12 cellular contexts compared by ENCODE assay signal in genomic region chr15:65182538-65182937, GRCh38. TPM values are rescaled to one million over a fixed set of nuclear protein-coding genes. Genes with fewer than 3 reads are reported as not detected.
DNase-seq lines count a peak whose midpoint lies in the region; ATAC-seq and TF ChIP-seq lines count a peak whose summit lies in the region.
"Had no signal": no experiment of that assay in that cellular context is flagged by ENCODE, and none has a peak within 500 bp of the region (broad histone marks: within the 10 kb centered on the region; RNA-seq: fewer than 3 reads in every experiment).

No MANE protein-coding gene starts in this region.

- 79% methylated on average over 4 of the region's 4 CpGs for WGBS in esophagus muscularis mucosa

- H3K4me1 Mint-ChIP-seq in activated CD8-positive, alpha-beta memory T cell treated with anti-CD3 and anti-CD28 coated beads, Interleukin-2, amount 10 ng/mL, durations not matched to agents 7 days and 5 days, result peaks cover 25% of the 10 kb centered on the region
- peaks cover 12% of the 10 kb centered on the region for H3K4me1 Mint-ChIP-seq in stimulated activated effector memory CD8-positive, alpha-beta T cell treated with anti-CD3 and anti-CD28 coated beads, Interleukin-12 subunit alpha, Interleukin-12 subunit beta, amount 100 ng/mL, for 72 hours

- TF ChIP-seq EP300 in esophagus muscularis mucosa (IDR thresholded peaks at IDR 0.05), result no peak

- peaks cover 5% of the 10 kb centered on the region; the same call in 1 of the 2 replicates for H3F3A ChIP-seq in PC-9 (ENCODE audit: insufficient read depth, low read depth)

- no peaks in the 10 kb centered on the region for H3K27me3 Mint-ChIP-seq in activated CD8-positive, alpha-beta memory T cell treated with anti-CD3 and anti-CD28 coated beads, Interleukin-2, amount 10 ng/mL, durations not matched to agents 7 days and 5 days

- no peaks in the 10 kb centered on the region for H3K9me3 Mint-ChIP-seq in activated CD8-positive, alpha-beta memory T cell treated with anti-CD3 and anti-CD28 coated beads, Interleukin-2, amount 10 ng/mL, durations not matched to agents 7 days and 5 days (ENCODE audit: low read depth)
- H3K9me3 Mint-ChIP-seq in stimulated activated effector memory CD8-positive, alpha-beta T cell treated with anti-CD3 and anti-CD28 coated beads, Interleukin-12 subunit alpha, Interleukin-12 subunit beta, amount 100 ng/mL, for 72 hours, result no peaks in the 10 kb centered on the region

- no peak for ATAC-seq in activated CD8-positive, alpha-beta memory T cell treated with anti-CD3 and anti-CD28 coated beads, Interleukin-2, amount 10 ng/mL, durations not matched to agents 7 days and 5 days
- no peak for ATAC-seq in stimulated activated effector memory CD8-positive, alpha-beta T cell treated with anti-CD3 and anti-CD28 coated beads, Interleukin-12 subunit alpha, Interleukin-12 subunit beta, amount 100 ng/mL, for 72 hours
- ATAC-seq in GM19395 (IDR thresholded peaks at IDR 0.05; ENCODE audit: unreplicated experiment), result no peak

- no TSS peak for BruUV-seq in PC-9 (replicated peaks; lab: Mats Ljungman, UMichigan)

- TF ChIP-seq CTCF in PC-9 (conservative IDR thresholded peaks at IDR 0.05) (no peak), esophagus muscularis mucosa (IDR thresholded peaks at IDR 0.05) (no peak)

- H3K36me3 Mint-ChIP-seq in activated CD8-positive, alpha-beta memory T cell treated with anti-CD3 and anti-CD28 coated beads, Interleukin-2, amount 10 ng/mL, durations not matched to agents 7 days and 5 days, result peaks cover 9% of the 10 kb centered on the region
- peaks cover 74% of the 10 kb centered on the region for H3K36me3 Mint-ChIP-seq in stimulated activated effector memory CD8-positive, alpha-beta T cell treated with anti-CD3 and anti-CD28 coated beads, Interleukin-12 subunit alpha, Interleukin-12 subunit beta, amount 100 ng/mL, for 72 hours

- H3K36me3 ChIP-seq in PC-9 (ENCODE audit: low read depth), result peaks cover 6% of the 10 kb centered on the region; the same call in 1 of the 2 replicates
- peaks cover 9 to 25% (median 17%) of the 10 kb centered on the region in 4 donors for H3K36me3 ChIP-seq in esophagus muscularis mucosa

- peak overlapping the region; percentile 26; the same call in 1 of the 2 replicates for H3K4me2 ChIP-seq in PC-9

- CTCF ChIA-PET in activated CD8-positive, alpha-beta memory T cell treated with anti-CD3 and anti-CD28 coated beads, Interleukin-2, amount 10 ng/mL, durations not matched to agents 7 days and 5 days (lab: Charles Lee), result interaction anchor here (0.6 to 0.9 kb wide), 3 partner anchors 21 to 115 kb away, joined by 3 to 4 read pairs (median 3); no protein-coding TSS in a partner anchor
- CTCF ChIA-PET in PC-9 (lab: Charles Lee), result interaction anchor here (0.5 to 0.7 kb wide), 2 partner anchors 82 to 130 kb away, joined by 3 to 5 read pairs; no protein-coding TSS in a partner anchor

- POLR2A ChIA-PET in PC-9 (lab: Charles Lee; ENCODE audit: unreplicated experiment), result no interaction called here

- DNase-seq in activated CD8-positive, alpha-beta memory T cell treated with anti-CD3 and anti-CD28 coated beads, Interleukin-2, amount 10 ng/mL, durations not matched to agents 7 days and 5 days, result no peak
- no peak for DNase-seq in activated CD8-positive, alpha-beta memory T cell treated with anti-CD3 and anti-CD28 coated beads, Interleukin-2, amount 50 U/mL, for 4 hours
- DNase-seq in PC-9, result no peak
- DNase-seq in esophagus muscularis mucosa (ENCODE audit: extremely low spot score), result no peak
- no peak for DNase-seq in stimulated activated effector memory CD8-positive, alpha-beta T cell treated with anti-CD3 and anti-CD28 coated beads, Interleukin-12 subunit alpha, Interleukin-12 subunit beta, amount 100 ng/mL, for 72 hours (ENCODE audit: low spot score in 2 of 2)
- DNase-seq in NCI-H345 treated with DMSO at 0.1 percent for 48 hours (lab: John Stamatoyannopoulos, UW; ENCODE audit: unreplicated experiment), result no peak
- DNase-seq in dermis blood vessel endothelial cell, result no peak
- DNase-seq: colonic mucosa, GF-D8, NCI-H345 had no signal

- H3K9me3 ChIP-seq in PC-9 (ENCODE audit: insufficient read depth, low read depth) (no peaks in the 10 kb centered on the region), esophagus muscularis mucosa (no peaks in the 10 kb centered on the region)
- H3K9me3 ChIP-seq: colonic mucosa had no signal

- H2AFZ ChIP-seq in PC-9, result no peak overlapping the region

- peak overlapping the region; percentile 46 for H3K27ac Mint-ChIP-seq in activated CD8-positive, alpha-beta memory T cell treated with anti-CD3 and anti-CD28 coated beads, Interleukin-2, amount 10 ng/mL, durations not matched to agents 7 days and 5 days
- H3K27ac Mint-ChIP-seq in stimulated activated effector memory CD8-positive, alpha-beta T cell treated with anti-CD3 and anti-CD28 coated beads, Interleukin-12 subunit alpha, Interleukin-12 subunit beta, amount 100 ng/mL, for 72 hours, result peak overlapping the region; percentile 95

- H3K4me1 ChIP-seq in PC-9 (replicated peaks; ENCODE audit: insufficient read depth) (no peaks in the 10 kb centered on the region), esophagus muscularis mucosa (peaks cover 29 to 54% (median 43%) of the 10 kb centered on the region in 4 donors)
- H3K4me1 ChIP-seq: colonic mucosa had no signal

- H3K4me3 ChIP-seq in PC-9 (no peak overlapping the region), esophagus muscularis mucosa (peak overlapping the region; percentile 73 to 94 (median 86))
- H3K4me3 ChIP-seq: colonic mucosa had no signal

- peak overlapping the region; percentile 93 for H3K4me3 Mint-ChIP-seq in activated CD8-positive, alpha-beta memory T cell treated with anti-CD3 and anti-CD28 coated beads, Interleukin-2, amount 10 ng/mL, durations not matched to agents 7 days and 5 days
- peak overlapping the region; percentile 88 for H3K4me3 Mint-ChIP-seq in stimulated activated effector memory CD8-positive, alpha-beta T cell treated with anti-CD3 and anti-CD28 coated beads, Interleukin-12 subunit alpha, Interleukin-12 subunit beta, amount 100 ng/mL, for 72 hours

- intact Hi-C loops in PC-9 (cut with micrococcal nuclease; ENCODE audit: unreplicated experiment), result loop anchor here (10.0 kb wide), 1 partner anchor 128 kb away; no protein-coding TSS in a partner anchor
- intact Hi-C loops in esophagus muscularis mucosa (cut with DNase I), result no loop called here

- H3K27ac ChIP-seq in PC-9, result no peak overlapping the region
- H3K27ac ChIP-seq in esophagus muscularis mucosa (replicated peaks in 1 of 4), result peak overlapping the region; percentile 96 to 98 (median 98)
- H3K27ac ChIP-seq: colonic mucosa had no signal

- H3K79me2 ChIP-seq in PC-9 (ENCODE audit: low read depth), result peaks cover 45% of the 10 kb centered on the region

- no peaks in the 10 kb centered on the region for H3K27me3 ChIP-seq in PC-9 (ENCODE audit: insufficient read depth, low read depth)
- no peaks in the 10 kb centered on the region for H3K27me3 ChIP-seq in esophagus muscularis mucosa
- H3K27me3 ChIP-seq: colonic mucosa had no signal

- H4K20me1 ChIP-seq in PC-9 (ENCODE audit: insufficient read depth), result peaks cover 10% of the 10 kb centered on the region; the same call in 1 of the 2 replicates

- no peak for TF ChIP-seq POLR2A in esophagus muscularis mucosa (IDR thresholded peaks at IDR 0.05; ENCODE audit: low read depth)

- H3K9me2 ChIP-seq in PC-9 (ENCODE audit: insufficient read depth), result no peaks in the 10 kb centered on the region

RNA-seq across cellular contexts. Expression of gene CLPX, which starts 2.6 kb away (rescaled TPM):
- 10 to 100 TPM; 46.8 to 58.8 TPM for total RNA-seq in activated CD8-positive, alpha-beta memory T cell treated with anti-CD3 and anti-CD28 coated beads, Interleukin-2, amount 10 ng/mL, durations not matched to agents 7 days and 5 days
- total RNA-seq in PC-9 (2021) (41.0 and 44.1 TPM in 2 replicates), esophagus muscularis mucosa (10 to 100 TPM; 37.4 to 53.2 (median 39.8) TPM), dermis blood vessel endothelial cell (45.3 and 69.3 TPM in 2 replicates)

RNA-seq across cellular contexts. Expression of gene CILP, which starts 28.7 kb away (rescaled TPM):
- under 1 TPM in 1 of 2 experiments, not detected in 1; 0.05 TPM for total RNA-seq in activated CD8-positive, alpha-beta memory T cell treated with anti-CD3 and anti-CD28 coated beads, Interleukin-2, amount 10 ng/mL, durations not matched to agents 7 days and 5 days
- 0.07 and 0.08 TPM in 2 replicates for total RNA-seq in PC-9 (2021)
- 100 to 1,000 TPM in 2 of 4 donors, 10 to 100 TPM in 2; 40.4 to 166 (median 93.8) TPM for total RNA-seq in esophagus muscularis mucosa
- not detected in 2 replicates for total RNA-seq in dermis blood vessel endothelial cell
- total RNA-seq: SK-MEL-5 had no signal

RNA-seq across cellular contexts. Expression of gene PDCD7, which starts 48.9 kb away (rescaled TPM):
- total RNA-seq in activated CD8-positive, alpha-beta memory T cell treated with anti-CD3 and anti-CD28 coated beads, Interleukin-2, amount 10 ng/mL, durations not matched to agents 7 days and 5 days, result 10 to 100 TPM; 40.0 to 40.2 TPM
- total RNA-seq in PC-9 (2021) (29.1 and 31.4 TPM in 2 replicates), esophagus muscularis mucosa (10 to 100 TPM; 24.2 to 33.4 (median 25.5) TPM), dermis blood vessel endothelial cell (18.7 and 25.0 TPM in 2 replicates)

Comparison
In these comparisons a context has a peak if more than half of its experiments do, and no peak if none do; other contexts are left out.
1. RNA of gene CILP, which starts 28.7 kb away (total RNA-seq): 40.4 to 166 TPM in esophagus muscularis mucosa; 0.07 to 0.08 TPM in PC-9, 0.05 TPM in activated CD8-positive, alpha-beta memory T cell treated with anti-CD3 and anti-CD28 coated beads, Interleukin-2, amount 10 ng/mL, durations not matched to agents 7 days and 5 days and not detected in dermis blood vessel endothelial cell; every median in the first group is over 10 times any median in the second.